In the genomic region with DNA sequence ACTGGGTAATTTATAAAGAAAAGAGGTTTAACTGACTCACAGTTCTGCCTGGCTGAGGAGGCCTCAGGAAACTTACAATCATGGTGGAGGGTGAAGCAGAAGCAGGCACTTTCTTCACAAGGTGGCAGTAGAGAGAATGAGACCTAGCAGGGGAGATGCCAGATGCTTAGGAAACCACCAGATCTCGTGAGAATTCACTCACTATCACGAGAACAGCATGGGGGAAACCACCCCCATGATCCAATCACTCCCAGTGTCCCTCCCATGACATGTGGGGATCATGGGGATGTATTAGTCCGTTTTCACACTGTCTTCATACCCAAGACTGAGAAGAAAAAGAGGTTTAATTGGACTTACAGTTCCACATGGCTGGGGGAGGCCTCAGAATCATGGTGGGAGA, we compare ENCODE assay signal across 8 cellular contexts. TPM values are rescaled to one million over a fixed set of nuclear protein-coding genes. Genes with fewer than 3 reads are reported as not detected.
A peak's percentile ranks its signal among the peaks of the same experiment; 100 is the strongest.
DNase-seq lines count a peak whose midpoint lies in the region; TF ChIP-seq lines count a peak whose summit lies in the region.
"Not testable (repeated sequence)": the region's sequence is repeated elsewhere in the genome, so short reads cannot be mapped to it uniquely, and the experiment has no call there.

No MANE protein-coding gene starts in this region.

- H3K27me3 ChIP-seq in liver (ENCODE audit: control insufficient read depth in 4 of 4, insufficient read depth in 4 of 4, low read length in 3 of 4), result not testable (repeated sequence)

- in situ Hi-C loops in GM13977 (cut with MboI; ENCODE audit: low pct_unique_long_range_greater_than_20kb, low sequenced_read_pairs, unreplicated experiment), result not testable (repeated sequence)

- not testable (repeated sequence) for H3K4me3 ChIP-seq in SK-N-MC; liver (ENCODE audit: low read depth in 1 of 3, low read length in 3 of 3)

- peak; percentile 73 to 79 for TF ChIP-seq RAD21 in liver (IDR thresholded peaks at IDR 0.05)

- peak; percentile 35 for TF ChIP-seq CTCF in AG09319 (IDR thresholded peaks at IDR 0.05; ENCODE audit: low read depth, low read length)
- peak; percentile 48 for TF ChIP-seq CTCF in GM13977 (IDR thresholded peaks at IDR 0.05; ENCODE audit: extremely low read depth, insufficient read depth, missing control alignments)
- TF ChIP-seq CTCF in liver (IDR thresholded peaks at IDR 0.05; ENCODE audit: low read depth, low read length, missing input control), result peak; percentile 17

- DNase-seq in AG09319 (ENCODE audit: extremely low read depth, low read depth), result peak; percentile 15
- not testable (repeated sequence) for DNase-seq in GM13977 (ENCODE audit: low spot score); SK-N-MC (ENCODE audit: low read depth, low spot score)
- DNase-seq in NCI-H146 (lab: John Stamatoyannopoulos, UW), result peak; percentile 15
- DNase-seq in activated naive CD4-positive, alpha-beta T cell treated with Interleukin-2 at 50 U/mL for 16 hours, result peak; percentile 43
- DNase-seq in epithelial cell of prostate (ENCODE audit: low read depth, low spot score), result peak; percentile 39
- peak; percentile 9 to 22 for DNase-seq in stimulated activated CD4-positive, alpha-beta T cell treated with anti-CD3 and anti-CD28 coated beads, Interleukin-12 subunit alpha, Interleukin-12 subunit beta, amount 100 ng/mL, for 24 hours (ENCODE audit: low read depth in 2 of 2)

- peaks cover 8 to 18% (median 14%) of the 10 kb centered on the region in 4 donors for H3K4me1 ChIP-seq in liver (ENCODE audit: control insufficient read depth in 4 of 4, insufficient read depth in 4 of 4, low read length in 3 of 4)

- H3K27ac ChIP-seq in SK-N-MC (peak overlapping the region; percentile 66), epithelial cell of prostate (peak overlapping the region; percentile 68)
- not testable (repeated sequence) for H3K27ac ChIP-seq in liver (ENCODE audit: low read depth in 1 of 2, low read length in 2 of 2)

- 37% methylated on average over 3 of the region's 3 CpGs for WGBS in liver

- not testable (repeated sequence) for H3K9ac ChIP-seq in SK-N-MC (ENCODE audit: insufficient read length); liver (ENCODE audit: low read depth in 1 of 2, low read length in 2 of 2)

- H3K9me3 ChIP-seq in SK-N-MC (ENCODE audit: low read depth, low read length); liver (ENCODE audit: control insufficient read depth in 4 of 4, low read length in 3 of 4): not testable (repeated sequence)

- H3K36me3 ChIP-seq in SK-N-MC (ENCODE audit: insufficient read depth, low read length); liver (ENCODE audit: control insufficient read depth in 4 of 4, insufficient read depth in 3 of 4, low read depth in 1 of 4, low read length in 3 of 4): not testable (repeated sequence)

TF ChIP-seq in liver, 16 proteins besides CTCF, POLR2A, EP300 and RAD21:
- TF ChIP-seq, protein P1, sequence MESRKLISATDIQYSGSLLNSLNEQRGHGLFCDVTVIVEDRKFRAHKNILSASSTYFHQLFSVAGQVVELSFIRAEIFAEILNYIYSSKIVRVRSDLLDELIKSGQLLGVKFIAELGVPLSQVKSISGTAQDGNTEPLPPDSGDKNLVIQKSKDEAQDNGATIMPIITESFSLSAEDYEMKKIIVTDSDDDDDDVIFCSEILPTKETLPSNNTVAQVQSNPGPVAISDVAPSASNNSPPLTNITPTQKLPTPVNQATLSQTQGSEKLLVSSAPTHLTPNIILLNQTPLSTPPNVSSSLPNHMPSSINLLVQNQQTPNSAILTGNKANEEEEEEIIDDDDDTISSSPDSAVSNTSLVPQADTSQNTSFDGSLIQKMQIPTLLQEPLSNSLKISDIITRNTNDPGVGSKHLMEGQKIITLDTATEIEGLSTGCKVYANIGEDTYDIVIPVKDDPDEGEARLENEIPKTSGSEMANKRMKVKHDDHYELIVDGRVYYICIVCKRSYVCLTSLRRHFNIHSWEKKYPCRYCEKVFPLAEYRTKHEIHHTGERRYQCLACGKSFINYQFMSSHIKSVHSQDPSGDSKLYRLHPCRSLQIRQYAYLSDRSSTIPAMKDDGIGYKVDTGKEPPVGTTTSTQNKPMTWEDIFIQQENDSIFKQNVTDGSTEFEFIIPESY (IDR thresholded peaks at IDR 0.05), result peak; percentile 98
TF ChIP-seq in liver: peak in this region for 1; not testable (repeated sequence) for 15.

RNA-seq across cellular contexts. Expression of gene MUC5B, which starts 41.6 kb away (rescaled TPM):
- under 1 TPM in 1 of 2 donors, not detected in 1; 0.50 TPM for total RNA-seq in liver
- polyA plus RNA-seq in liver, result under 1 TPM; 0.17 to 0.95 TPM

RNA-seq across cellular contexts. Expression of gene TOLLIP, which starts 45.0 kb away (rescaled TPM):
- 10 to 100 TPM; 27.5 to 73.5 TPM for total RNA-seq in liver
- 100 to 1,000 TPM in 1 of 2 donors, 10 to 100 TPM in 1; 72.4 to 102 TPM for polyA plus RNA-seq in liver
